ENCODE assay signal across 24 cellular contexts in genomic region chr15:31039961-31040360, GRCh38. TPM values are rescaled to one million over a fixed set of nuclear protein-coding genes. Genes with fewer than 3 reads are reported as not detected.
DNase-seq lines count a peak whose midpoint lies in the region; ATAC-seq, FAIRE-seq and TF ChIP-seq lines count a peak whose summit lies in the region.
"Had no signal": no experiment of that assay in that cellular context is flagged by ENCODE, and none has a peak within 500 bp of the region (broad histone marks: within the 10 kb centered on the region; RNA-seq: fewer than 3 reads in every experiment).

No MANE protein-coding gene starts in this region.

- dilution Hi-C loops in IMR-90 (cut with HindIII; ENCODE audit: low sequenced_read_pairs, unreplicated experiment) = no loop called here

- no peak for TF ChIP-seq CTCF in Caco-2 (IDR thresholded peaks at IDR 0.05; ENCODE audit: insufficient read depth in 1 of 2, low read depth in 1 of 2, low read length in 1 of 2, severe bottlenecking in 1 of 2, unreplicated experiment in 1 of 2)
- TF ChIP-seq CTCF in IMR-90 (conservative IDR thresholded peaks at IDR 0.05; ENCODE audit: low read depth, low read length) = no peak

- H3K4me3 Mint-ChIP-seq in Caco-2 (ENCODE audit: unreplicated experiment) = no peak overlapping the region
- H3K4me3 Mint-ChIP-seq: CD14-positive monocyte; CD4-positive, alpha-beta memory T cell; CD4-positive, CD25-positive, alpha-beta regulatory T cell; CD8-positive, alpha-beta memory T cell had no signal

- H3K4me1 ChIP-seq in Caco-2 = no peaks in the 10 kb centered on the region
- peaks cover 2% of the 10 kb centered on the region; the same call in 1 of the 2 replicates for H3K4me1 ChIP-seq in IMR-90 (ENCODE audit: control insufficient read depth, insufficient read depth, low read length)
- H3K4me1 ChIP-seq in neuronal stem cell (ENCODE audit: control insufficient read depth in 2 of 2, insufficient read depth in 1 of 2, low read depth in 1 of 2, low read length in 2 of 2) = no peaks in the 10 kb centered on the region
- H3K4me1 ChIP-seq in Karpas-422 (ENCODE audit: low read length) = no peaks in the 10 kb centered on the region
- H3K4me1 ChIP-seq: BE2C had no signal

- H4K8ac ChIP-seq in IMR-90 (ENCODE audit: low read depth in 2 of 2, low read length in 2 of 2) = no peak overlapping the region
- H4K8ac ChIP-seq in neuronal stem cell (ENCODE audit: low read depth, low read length) = no peak overlapping the region

- H3K4ac ChIP-seq in IMR-90 (ENCODE audit: low read depth, low read length) = no peak overlapping the region
- no peak overlapping the region for H3K4ac ChIP-seq in neuronal stem cell (ENCODE audit: low read length)

- H3K14ac ChIP-seq in IMR-90 (replicated peaks; ENCODE audit: low read depth, low read length) (no peak overlapping the region), neuronal stem cell (ENCODE audit: low read length) (peak overlapping the region; percentile 82)

- H4K91ac ChIP-seq in IMR-90 (ENCODE audit: insufficient read depth, low read depth, low read length) (no peak overlapping the region), neuronal stem cell (ENCODE audit: low read depth, low read length, poor library complexity) (no peak overlapping the region)

- WGBS in IMR-90 (ENCODE audit: extremely low coverage in 2 of 2, insufficient read length in 1 of 2), 2 experiments = 87% methylated on average over 12 of the region's 16 CpGs; no CpG with 5 or more reads in 1 of the 2 experiments
- WGBS in neuronal stem cell (ENCODE audit: extremely low coverage in 2 of 2, insufficient read length in 2 of 2, insufficient replicate concordance in 1 of 2), 2 donors = no CpG with 5 or more reads among the region's 16 CpGs

- H3K9me3 Mint-ChIP-seq in Caco-2 (ENCODE audit: unreplicated experiment) = no peaks in the 10 kb centered on the region
- H3K9me3 Mint-ChIP-seq: CD4-positive, CD25-positive, alpha-beta regulatory T cell; CD8-positive, alpha-beta memory T cell had no signal

- H3K27ac Mint-ChIP-seq in Caco-2 (ENCODE audit: unreplicated experiment) = peak overlapping the region; percentile 30
- H3K27ac Mint-ChIP-seq: CD4-positive, alpha-beta memory T cell; CD4-positive, CD25-positive, alpha-beta regulatory T cell; CD8-positive, alpha-beta memory T cell had no signal

- H3K56ac ChIP-seq in IMR-90 (ENCODE audit: extremely low read depth, insufficient read depth, low read length) = no peak overlapping the region

- no peaks in the 10 kb centered on the region for H3K27me3 Mint-ChIP-seq in Caco-2 (ENCODE audit: insufficient read depth, unreplicated experiment)

- no peak for TF ChIP-seq RAD21 in IMR-90 (IDR thresholded peaks at IDR 0.05; ENCODE audit: low read length)

- H3K9me3 ChIP-seq in Caco-2 (no peaks in the 10 kb centered on the region), IMR-90 (ENCODE audit: control insufficient read depth, insufficient read depth, low read length) (0 out of 2 replicates have a peak, but pooled peaks cover 1% of the 10 kb centered on the region), neuronal stem cell (replicated peaks in 1 of 2; ENCODE audit: control insufficient read depth in 2 of 2, insufficient read depth in 1 of 2, low read depth in 1 of 2, low read length in 2 of 2) (no peaks in the 10 kb centered on the region), Karpas-422 (ENCODE audit: low read length) (no peaks in the 10 kb centered on the region)
- H3K9me3 ChIP-seq: BE2C, BLaER1 had no signal

- POLR2A ChIA-PET in Caco-2 (lab: Charles Lee) (interaction anchor here (0.9 kb wide), 1 partner anchor 15 kb away, joined by 3 read pairs; no protein-coding TSS in a partner anchor), IMR-90 (lab: Charles Lee; ENCODE audit: unreplicated experiment) (no interaction called here)

- H3K36me3 Mint-ChIP-seq in Caco-2 (ENCODE audit: insufficient read depth, unreplicated experiment) = no peaks in the 10 kb centered on the region
- H3K36me3 Mint-ChIP-seq: CD14-positive monocyte; CD4-positive, alpha-beta memory T cell; CD4-positive, CD25-positive, alpha-beta regulatory T cell; CD8-positive, alpha-beta memory T cell had no signal

- H2BK12ac ChIP-seq in neuronal stem cell (ENCODE audit: low read length) = no peak overlapping the region

- H3K9ac ChIP-seq in IMR-90 (ENCODE audit: low read depth, low read length) (no peak overlapping the region), neuronal stem cell (ENCODE audit: low read depth, low read length, poor library complexity) (no peak overlapping the region), Karpas-422 (ENCODE audit: low read length) (no peak overlapping the region)
- H3K9ac ChIP-seq: BLaER1 had no signal

- no peaks in the 10 kb centered on the region for H3K4me1 Mint-ChIP-seq in Caco-2 (ENCODE audit: low read depth, unreplicated experiment)
- H3K4me1 Mint-ChIP-seq: CD14-positive monocyte; CD4-positive, alpha-beta memory T cell; CD4-positive, CD25-positive, alpha-beta regulatory T cell; CD8-positive, alpha-beta memory T cell had no signal

- H2AK9ac ChIP-seq in IMR-90 (replicated peaks; ENCODE audit: low read depth, low read length, poor library complexity) = peak overlapping the region; percentile 55

- FAIRE-seq in H54 (lab: Jason Lieb, UNC) = no peak
- FAIRE-seq: A204.1, D721Med, G401.6, GM12891, GM19239 had no signal

- no peaks in the 10 kb centered on the region for H3K9me1 ChIP-seq in IMR-90 (ENCODE audit: insufficient read depth, low read length)

- H2AFZ ChIP-seq in IMR-90 (replicated peaks; ENCODE audit: low read length, poor library complexity) = peak overlapping the region; percentile 24
- H2AFZ ChIP-seq in neuronal stem cell (ENCODE audit: low read length) = no peak overlapping the region
- H2AFZ ChIP-seq in Karpas-422 (ENCODE audit: low read length) = no peak overlapping the region

- no peak overlapping the region for H2BK5ac ChIP-seq in IMR-90 (ENCODE audit: low read depth, low read length, poor library complexity, severe bottlenecking)
- H2BK5ac ChIP-seq in neuronal stem cell (ENCODE audit: low read length) = no peak overlapping the region

- H2BK20ac ChIP-seq in IMR-90 (ENCODE audit: low read depth, low read length) = no peak overlapping the region

- H3K4me2 ChIP-seq in IMR-90 (ENCODE audit: low read depth, low read length) (no peak overlapping the region), neuronal stem cell (ENCODE audit: insufficient read depth, low read length, poor library complexity, severe bottlenecking) (no peak overlapping the region), Karpas-422 (ENCODE audit: low read depth, low read length, poor library complexity, severe bottlenecking) (no peak overlapping the region)
- H3K4me2 ChIP-seq: BLaER1 had no signal

- H4K20me1 ChIP-seq in IMR-90 (ENCODE audit: insufficient read depth, low read length) (no peaks in the 10 kb centered on the region), Karpas-422 (ENCODE audit: insufficient read depth, low read depth, low read length) (no peaks in the 10 kb centered on the region)
- H4K20me1 ChIP-seq: BLaER1 had no signal

- H3K79me1 ChIP-seq in IMR-90 (ENCODE audit: low read depth in 1 of 2, low read length in 2 of 2) = no peaks in the 10 kb centered on the region
- H3K79me1 ChIP-seq in neuronal stem cell (ENCODE audit: low read depth, low read length) = no peaks in the 10 kb centered on the region

- no peak overlapping the region for H4K5ac ChIP-seq in IMR-90 (ENCODE audit: low read depth, low read length)

- no peak overlapping the region for H3K27ac ChIP-seq in IMR-90 (ENCODE audit: insufficient read depth, low read length)
- H3K27ac ChIP-seq in neuronal stem cell (replicated peaks; ENCODE audit: low read length) = no peak overlapping the region
- no peak overlapping the region for H3K27ac ChIP-seq in Karpas-422 (ENCODE audit: low read length)
- H3K27ac ChIP-seq: BLaER1 had no signal

- BruUV-seq in Caco-2 (replicated peaks; lab: Mats Ljungman, UMichigan) (no TSS peak), IMR-90 (replicated peaks; lab: Mats Ljungman, UMichigan) (no TSS peak)

- intact Hi-C loops in Caco-2 (cut with micrococcal nuclease; ENCODE audit: unreplicated experiment) = no loop called here
- intact Hi-C loops in IMR-90 (cut with micrococcal nuclease) = loop anchor here (5.0 kb wide), 1 partner anchor 48 kb away; the partner anchor contains the start of gene MTMR10
- intact Hi-C loops in Right ventricle myocardium inferior (cut with DNase I) = loop anchor here (10.0 kb wide), 1 partner anchor 55 kb away; no protein-coding TSS in a partner anchor

- no peak for DNase-seq in Caco-2
- DNase-seq in IMR-90 = no peak
- no peak for DNase-seq in neuronal stem cell (ENCODE audit: low spot score)
- DNase-seq in Right ventricle myocardium inferior (ENCODE audit: missing footprints) = no peak
- DNase-seq in H54 (ENCODE audit: insufficient read length, low spot score) = no peak
- no peak for DNase-seq in Karpas-422
- DNase-seq: 8988T; ACHN; BE2C; C1 segment of cervical spinal cord; Calu3; CD4-positive, alpha-beta memory T cell; CD4-positive, CD25-positive, alpha-beta regulatory T cell; CD8-positive, alpha-beta memory T cell; COR-L47; DMS79 treated with DMSO at 0.1 percent for 48 hours; GF-D8 had no signal

- no peak for TF ChIP-seq POLR2A in IMR-90 (IDR thresholded peaks at IDR 0.05; ENCODE audit: low read depth, low read length)
- TF ChIP-seq POLR2A in H54 (IDR thresholded peaks at IDR 0.05; ENCODE audit: low read depth, low read length) = no peak

- H2BK15ac ChIP-seq in IMR-90 (ENCODE audit: low read depth, low read length) (no peak overlapping the region), neuronal stem cell (ENCODE audit: low read length) (peak overlapping the region; percentile 33)

- H2AK5ac ChIP-seq in IMR-90 (ENCODE audit: low read depth, low read length) (no peak overlapping the region), neuronal stem cell (ENCODE audit: low read depth, low read length) (no peak overlapping the region)

- H2BK120ac ChIP-seq in IMR-90 (ENCODE audit: low read depth, low read length) = no peak overlapping the region
- H2BK120ac ChIP-seq in neuronal stem cell (ENCODE audit: low read depth, low read length) = no peak overlapping the region

- in situ Hi-C loops in IMR-90 (cut with MboI; ENCODE audit: low sequenced_read_pairs) = no loop called here

- H3K27me3 ChIP-seq in Caco-2 (replicated peaks; ENCODE audit: control insufficient read depth, insufficient read depth, low read length) (no peaks in the 10 kb centered on the region), IMR-90 (ENCODE audit: control insufficient read depth, insufficient read depth, low read length) (no peaks in the 10 kb centered on the region), neuronal stem cell (ENCODE audit: control insufficient read depth in 3 of 3, insufficient read depth in 3 of 3, low read depth in 1 of 3, low read length in 3 of 3) (no peaks in the 10 kb centered on the region), Karpas-422 (ENCODE audit: low read length) (no peaks in the 10 kb centered on the region)
- H3K27me3 ChIP-seq: BLaER1 had no signal

- H3K4me3 ChIP-seq in Caco-2 (ENCODE audit: low read depth, low read length) = no peak overlapping the region
- no peak overlapping the region for H3K4me3 ChIP-seq in IMR-90 (ENCODE audit: insufficient read depth, low read depth, low read length)
- no peak overlapping the region for H3K4me3 ChIP-seq in neuronal stem cell (ENCODE audit: low read length in 2 of 2)
- H3K4me3 ChIP-seq in Karpas-422 (ENCODE audit: low read length) = no peak overlapping the region
- H3K4me3 ChIP-seq: BLaER1 had no signal

- no peaks in the 10 kb centered on the region for H3K79me2 ChIP-seq in Karpas-422 (ENCODE audit: low read length)

- H3K18ac ChIP-seq in IMR-90 (ENCODE audit: low read depth, low read length) (no peak overlapping the region), neuronal stem cell (ENCODE audit: low read length) (no peak overlapping the region)

- H3K36me3 ChIP-seq in Caco-2 (ENCODE audit: control insufficient read depth, insufficient read depth, low read length) (no peaks in the 10 kb centered on the region), IMR-90 (ENCODE audit: control insufficient read depth, insufficient read depth, low read length) (no peaks in the 10 kb centered on the region), neuronal stem cell (replicated peaks in 1 of 2; ENCODE audit: control insufficient read depth in 2 of 2, insufficient read depth in 2 of 2, low read length in 2 of 2) (no peaks in the 10 kb centered on the region), Karpas-422 (ENCODE audit: insufficient read depth, low read length) (no peaks in the 10 kb centered on the region)
- H3K36me3 ChIP-seq: BE2C, BLaER1 had no signal

- no peaks in the 10 kb centered on the region for H3K9me2 ChIP-seq in Karpas-422 (replicated peaks; ENCODE audit: insufficient read depth, low read length)

- H3K23ac ChIP-seq in IMR-90 (ENCODE audit: low read depth, low read length) (no peak overlapping the region), neuronal stem cell (ENCODE audit: low read depth, low read length, poor library complexity) (no peak overlapping the region)

- ATAC-seq in IMR-90 (ENCODE audit: low read depth) (no peak), Right ventricle myocardium inferior (no peak)

- CTCF ChIA-PET in Caco-2 (lab: Charles Lee) (no interaction called here), IMR-90 (lab: Yijun Ruan, JAX) (no interaction called here)

RNA-seq across cellular contexts. Expression of gene MTMR10, which starts 48.5 kb away (rescaled TPM):
- total RNA-seq in Caco-2 (2022) (27.5 and 33.2 TPM in 2 replicates), IMR-90 (2012; rRNA removed) (13.8 and 22.5 TPM in 2 replicates), Right ventricle myocardium inferior (31.4 TPM)
- 9.9 and 11.2 TPM in 2 replicates for polyA plus RNA-seq in IMR-90 (2012; rRNA removed)
- polyA plus RNA-seq in IMR-90 (2012; cell fraction: cytosol; rRNA removed) = 2.9 TPM in 2 replicates
- 8.4 and 35.3 TPM in 2 replicates for polyA plus RNA-seq in IMR-90 (2012; cell fraction: nucleus; rRNA removed; ENCODE audit: low replicate concordance)
- 7.8 TPM for polyA plus RNA-seq in neuronal stem cell (2013, experiment 1 of 2)
- 7.9 TPM for polyA plus RNA-seq in neuronal stem cell (2013, experiment 2 of 2)
- 13.1 and 25.5 TPM in 2 replicates for total RNA-seq in Karpas-422 (2014; rRNA removed; shearing (Covaris generic); ENCODE audit: low replicate concordance)
